In genomic region chr6:158060447-158061360, GRCh38 we compare ENCODE assay signal across 8 cellular contexts.
DNase-seq lines count a peak whose midpoint lies in the region; ATAC-seq and TF ChIP-seq lines count a peak whose summit lies in the region.

No MANE protein-coding gene starts in this region.

- H3K4me3 Mint-ChIP-seq in activated CD8-positive, alpha-beta memory T cell treated with anti-CD3 and anti-CD28 coated beads, Interleukin-2, amount 10 ng/mL, durations not matched to agents 7 days and 5 days = no peak overlapping the region

- no peaks in the 10 kb centered on the region for H3K9me3 ChIP-seq in SJSA1 (replicated peaks)

- peaks cover 58% of the 10 kb centered on the region for H3K4me1 ChIP-seq in SJSA1 (replicated peaks)

- H3K4me3 ChIP-seq in SJSA1 (no peak overlapping the region), fibroblast of mammary gland (ENCODE audit: control insufficient read depth, low read depth, low read length) (no peak overlapping the region)

- H3K9me3 Mint-ChIP-seq in activated CD8-positive, alpha-beta memory T cell treated with anti-CD3 and anti-CD28 coated beads, Interleukin-2, amount 10 ng/mL, durations not matched to agents 7 days and 5 days (ENCODE audit: low read depth) = no peaks in the 10 kb centered on the region

- no peak for DNase-seq in activated CD8-positive, alpha-beta memory T cell treated with anti-CD3 and anti-CD28 coated beads, Interleukin-2, amount 10 ng/mL, durations not matched to agents 7 days and 5 days
- no peak for DNase-seq in activated CD8-positive, alpha-beta memory T cell treated with anti-CD3 and anti-CD28 coated beads, Interleukin-2, amount 50 U/mL, for 48 hours
- DNase-seq in SJSA1 (ENCODE audit: low read depth in 1 of 2, low spot score in 2 of 2) (peak; percentile 73 to 93), fibroblast of mammary gland (ENCODE audit: low read depth) (peak; percentile 96), omental fat pad (ENCODE audit: low spot score) (no peak), mesenteric fat pad (ENCODE audit: low spot score) (no peak), AML-193 (lab: John Stamatoyannopoulos, UW) (no peak)

- peaks cover 31% of the 10 kb centered on the region for H3K4me1 Mint-ChIP-seq in activated CD8-positive, alpha-beta memory T cell treated with anti-CD3 and anti-CD28 coated beads, Interleukin-2, amount 10 ng/mL, durations not matched to agents 7 days and 5 days

- H3K27ac Mint-ChIP-seq in activated CD8-positive, alpha-beta memory T cell treated with anti-CD3 and anti-CD28 coated beads, Interleukin-2, amount 10 ng/mL, durations not matched to agents 7 days and 5 days = peak overlapping the region; percentile 40

- peaks cover 44% of the 10 kb centered on the region for H3K36me3 ChIP-seq in SJSA1

- H3K36me3 Mint-ChIP-seq in activated CD8-positive, alpha-beta memory T cell treated with anti-CD3 and anti-CD28 coated beads, Interleukin-2, amount 10 ng/mL, durations not matched to agents 7 days and 5 days = peaks cover 4% of the 10 kb centered on the region

- H3K27me3 Mint-ChIP-seq in activated CD8-positive, alpha-beta memory T cell treated with anti-CD3 and anti-CD28 coated beads, Interleukin-2, amount 10 ng/mL, durations not matched to agents 7 days and 5 days = no peaks in the 10 kb centered on the region

- no peak for TF ChIP-seq CTCF in fibroblast of mammary gland (conservative IDR thresholded peaks at IDR 0.05; ENCODE audit: control insufficient read depth, insufficient read depth, low read depth, low read length)
- no peak for TF ChIP-seq CTCF in omental fat pad (IDR thresholded peaks at IDR 0.05)

- H3K27me3 ChIP-seq in SJSA1 (replicated peaks) = no peaks in the 10 kb centered on the region

- peak; percentile 12 for ATAC-seq in activated CD8-positive, alpha-beta memory T cell treated with anti-CD3 and anti-CD28 coated beads, Interleukin-2, amount 10 ng/mL, durations not matched to agents 7 days and 5 days
- peak; percentile 73 for ATAC-seq in omental fat pad (ENCODE audit: low FRiP score)
- ATAC-seq in HG02642 (IDR thresholded peaks at IDR 0.05; ENCODE audit: poor library complexity, unreplicated experiment) = no peak

- H3K27ac ChIP-seq in SJSA1 = peak overlapping the region; percentile 82

- CTCF ChIA-PET in activated CD8-positive, alpha-beta memory T cell treated with anti-CD3 and anti-CD28 coated beads, Interleukin-2, amount 10 ng/mL, durations not matched to agents 7 days and 5 days (lab: Charles Lee) = interaction anchor here (1.1 to 2.3 kb wide), 5 partner anchors 10 to 30 kb away, joined by 3 to 7 read pairs (median 4); no protein-coding TSS in a partner anchor

Comparison
In these comparisons a context has a peak if more than half of its experiments do, and no peak if none do; other contexts are left out.
1. DNase-seq: peak in SJSA1 (2 of 2) and fibroblast of mammary gland (single experiment); none in activated CD8-positive, alpha-beta memory T cell treated with anti-CD3 and anti-CD28 coated beads, Interleukin-2, amount 10 ng/mL, durations not matched to agents 7 days and 5 days (single experiment), activated CD8-positive, alpha-beta memory T cell treated with anti-CD3 and anti-CD28 coated beads, Interleukin-2, amount 50 U/mL, for 48 hours (single experiment), omental fat pad (single experiment), mesenteric fat pad (single experiment) and AML-193 (0 of 2).